Comparison of ENCODE assay signal across 8 cellular contexts in genomic region chr5:180495292-180495691, GRCh38. TPM values are rescaled to one million over a fixed set of nuclear protein-coding genes. Genes with fewer than 3 reads are reported as not detected.
A peak's percentile ranks its signal among the peaks of the same experiment; 100 is the strongest.
DNase-seq lines count a peak whose midpoint lies in the region; ATAC-seq, FAIRE-seq and TF ChIP-seq lines count a peak whose summit lies in the region.

No MANE protein-coding gene starts in this region.

- no peak for FAIRE-seq in D721Med (lab: Jason Lieb, UNC)

- CTCF ChIA-PET in activated naive CD4-positive, alpha-beta T cell treated with anti-CD3 and anti-CD28 coated beads for 36 hours (lab: Charles Lee) = interaction anchor here (1.1 kb wide), 1 partner anchor 111 kb away, joined by 3 read pairs; no protein-coding TSS in a partner anchor

- H3K4me1 ChIP-seq in right lobe of liver (peaks cover 0 to 12% (median 2%) of the 10 kb centered on the region in 4 donors), tibial nerve (peaks cover 0 to 49% (median 22%) of the 10 kb centered on the region in 4 donors)

- ATAC-seq in right lobe of liver = no peak
- ATAC-seq in GM21423 (IDR thresholded peaks at IDR 0.05; ENCODE audit: unreplicated experiment) = no peak

- DNase-seq in activated naive CD4-positive, alpha-beta T cell treated with anti-CD3 and anti-CD28 coated beads for 36 hours = no peak
- DNase-seq in activated naive CD4-positive, alpha-beta T cell treated with anti-CD3 and anti-CD28 coated beads, Interleukin-2, amount 50 U/mL, for 16 hours = no peak
- no peak for DNase-seq in astrocyte of the cerebellum (ENCODE audit: low read depth)
- DNase-seq in right lobe of liver = no peak
- no peak for DNase-seq in tibial nerve (ENCODE audit: low spot score in 2 of 2)
- DNase-seq in D721Med (ENCODE audit: insufficient read length, low spot score) = no peak
- DNase-seq in stimulated activated naive CD4-positive, alpha-beta T cell treated with Interleukin-2 at 50 U/mL for 16 hours (lab: John Stamatoyannopoulos, UW) = no peak

- no peaks in the 10 kb centered on the region for H3K9me3 Mint-ChIP-seq in activated naive CD4-positive, alpha-beta T cell treated with anti-CD3 and anti-CD28 coated beads for 36 hours

- 11% methylated on average over 7 of the region's 7 CpGs for WGBS in right lobe of liver (ENCODE audit: insufficient coverage, low coverage, low lambda C conversion rate, missing lambda C conversion rate)
- 10 to 12% methylated on average over 7 of the region's 7 CpGs for WGBS in tibial nerve, 2 donors

- H3K4me3 Mint-ChIP-seq in activated naive CD4-positive, alpha-beta T cell treated with anti-CD3 and anti-CD28 coated beads for 36 hours = peak overlapping the region; percentile 76

- H3K9me3 ChIP-seq in right lobe of liver (no peaks in the 10 kb centered on the region), tibial nerve (no peaks in the 10 kb centered on the region)

- no peak for TF ChIP-seq POLR2A in right lobe of liver (IDR thresholded peaks at IDR 0.05)
- TF ChIP-seq POLR2A in tibial nerve (IDR thresholded peaks at IDR 0.05) = no peak

- no peaks in the 10 kb centered on the region for H3K27me3 Mint-ChIP-seq in activated naive CD4-positive, alpha-beta T cell treated with anti-CD3 and anti-CD28 coated beads for 36 hours (ENCODE audit: low read depth)

- H3K36me3 ChIP-seq in right lobe of liver = no peaks in the 10 kb centered on the region
- no peaks in the 10 kb centered on the region for H3K36me3 ChIP-seq in tibial nerve

- TF ChIP-seq CTCF in astrocyte of the cerebellum (IDR thresholded peaks at IDR 0.05; ENCODE audit: low read depth, low read length, missing control alignments) = no peak
- TF ChIP-seq CTCF in right lobe of liver (IDR thresholded peaks at IDR 0.05) = no peak
- TF ChIP-seq CTCF in tibial nerve (IDR thresholded peaks at IDR 0.05) = no peak
- TF ChIP-seq CTCF in D721Med (IDR thresholded peaks at IDR 0.05; ENCODE audit: insufficient read depth, missing control alignments) = no peak

- H3K27ac ChIP-seq in right lobe of liver = peak overlapping the region in 1 of 3 donors; percentile 92
- peak overlapping the region in 3 of 4 donors; percentile 87 to 92 (median 89) for H3K27ac ChIP-seq in tibial nerve

- H3K4me1 Mint-ChIP-seq in activated naive CD4-positive, alpha-beta T cell treated with anti-CD3 and anti-CD28 coated beads for 36 hours (ENCODE audit: low read depth) = peaks cover 38% of the 10 kb centered on the region

- in situ Hi-C loops in astrocyte of the cerebellum (cut with HindIII; ENCODE audit: low sequenced_read_pairs) = no loop called here

- H3K27ac Mint-ChIP-seq in activated naive CD4-positive, alpha-beta T cell treated with anti-CD3 and anti-CD28 coated beads for 36 hours = peak overlapping the region; percentile 48

- intact Hi-C loops in activated naive CD4-positive, alpha-beta T cell treated with anti-CD3 and anti-CD28 coated beads for 36 hours (cut with micrococcal nuclease) = loop anchor here (2.0 to 10.0 kb wide), 2 partner anchors 140 to 488 kb away; partner anchors contain the start of gene GFPT2
- intact Hi-C loops in right lobe of liver (cut with DNase I) = no loop called here

- H3K4me3 ChIP-seq in astrocyte of the cerebellum (ENCODE audit: low read depth, low read length) (peak overlapping the region; percentile 75), right lobe of liver (peak overlapping the region; percentile 97 to 99 (median 98)), tibial nerve (peak overlapping the region; percentile 69 to 96 (median 88))

- H3K36me3 Mint-ChIP-seq in activated naive CD4-positive, alpha-beta T cell treated with anti-CD3 and anti-CD28 coated beads for 36 hours (ENCODE audit: low read depth) = peaks cover 10% of the 10 kb centered on the region

- no peak for TF ChIP-seq EP300 in tibial nerve (IDR thresholded peaks at IDR 0.05)

- no peaks in the 10 kb centered on the region for H3K27me3 ChIP-seq in right lobe of liver
- no peaks in the 10 kb centered on the region for H3K27me3 ChIP-seq in tibial nerve

RNA-seq across cellular contexts. Expression of gene CNOT6, which starts 1.1 kb away (rescaled TPM):
- total RNA-seq in activated naive CD4-positive, alpha-beta T cell treated with anti-CD3 and anti-CD28 coated beads for 36 hours = 10 to 100 TPM; 33.3 to 34.0 TPM
- total RNA-seq in right lobe of liver (1 to 10 TPM; 4.8 to 8.8 (median 5.3) TPM), tibial nerve (10 to 100 TPM; 14.0 to 18.0 (median 15.5) TPM)
